In genomic region chr13:21670883-21671792, GRCh38 we compare ENCODE assay signal across 8 cellular contexts.
DNase-seq lines count a peak whose midpoint lies in the region; ATAC-seq and TF ChIP-seq lines count a peak whose summit lies in the region.

Gene FGF9, plus strand, starts transcription at chr13:21671073. Its CDS starts 840 bp downstream, at chr13:21671913.

- DNase-seq in COLO829 (ENCODE audit: low spot score) = peak; percentile 41
- peak; percentile 75 to 87 for DNase-seq in NOMO-1 (lab: John Stamatoyannopoulos, UW; ENCODE audit: unreplicated experiment in 2 of 2)
- DNase-seq in activated T-cell treated with anti-CD3 and anti-CD28 coated beads for 1 hour (ENCODE audit: low read depth) = peak; percentile 65
- DNase-seq in erythroblast (lab: John Stamatoyannopoulos, UW) = peak; percentile 84 to 88
- DNase-seq in stimulated activated CD8-positive, alpha-beta memory T cell treated with anti-CD3 and anti-CD28 coated beads, Interleukin-7, amount 100 ng/mL, for 24 hours (ENCODE audit: low read depth) = peak; percentile 59

- no peak for TF ChIP-seq POLR2A in erythroblast (IDR thresholded peaks at IDR 0.05; ENCODE audit: low read length)

- peaks cover 38% of the 10 kb centered on the region for H3K4me1 ChIP-seq in mucosa of stomach (ENCODE audit: control insufficient read depth, insufficient read depth, low read length)

- H3K27me3 ChIP-seq in mucosa of stomach (ENCODE audit: control insufficient read depth, insufficient read depth, low read length) = peaks cover 75% of the 10 kb centered on the region

- H3K4me3 ChIP-seq in mucosa of stomach (ENCODE audit: low read length) = peak within 1 kb of the TSS; percentile 80

- ATAC-seq in GM19372 (IDR thresholded peaks at IDR 0.05; ENCODE audit: low read depth, unreplicated experiment) = peak; percentile 68
- ATAC-seq in HG03460 (IDR thresholded peaks at IDR 0.05; ENCODE audit: unreplicated experiment) = peak; percentile 67

- H3K36me3 ChIP-seq in mucosa of stomach (ENCODE audit: control insufficient read depth, insufficient read depth, low read length) = no peaks in the 10 kb centered on the region

- no peaks in the 10 kb centered on the region for H3K9me3 ChIP-seq in mucosa of stomach (ENCODE audit: control insufficient read depth, low read length)

- H3K9ac ChIP-seq in mucosa of stomach (ENCODE audit: low read length) = peak within 1 kb of the TSS; percentile 55

Comparison
In these comparisons a context has a peak if more than half of its experiments do, and no peak if none do; other contexts are left out.
1. Peak in every context shown above with its lines: DNase-seq, ATAC-seq and H3K4me3 ChIP-seq.